In the genomic region with DNA sequence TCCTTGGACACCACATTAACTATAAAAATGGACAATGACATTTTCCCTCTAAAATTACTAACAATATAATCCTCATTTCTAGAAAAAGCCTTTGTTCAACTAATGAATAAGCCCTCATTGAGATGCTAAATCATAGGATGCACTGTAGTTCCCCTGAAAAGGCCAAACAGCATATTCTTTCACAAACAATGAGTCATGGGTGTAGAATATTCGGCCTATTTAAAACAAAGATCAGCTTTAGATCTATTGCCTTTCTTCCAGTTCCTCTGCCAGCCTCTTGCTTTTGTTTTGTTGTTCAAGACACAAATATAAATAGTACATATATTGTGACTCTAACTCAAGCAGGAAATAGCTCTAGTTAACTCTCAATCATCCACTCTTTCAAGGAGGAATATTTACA, we compare ENCODE assay signal across 13 cellular contexts.
DNase-seq lines count a peak whose midpoint lies in the region; ATAC-seq, FAIRE-seq and TF ChIP-seq lines count a peak whose summit lies in the region.
"Had no signal": no experiment of that assay in that cellular context is flagged by ENCODE, and none has a peak within 500 bp of the region (broad histone marks: within the 10 kb centered on the region; RNA-seq: fewer than 3 reads in every experiment).

No MANE protein-coding gene starts in this region.

- H3K9me3 ChIP-seq in HAP-1 (no peaks in the 10 kb centered on the region), astrocyte (ENCODE audit: insufficient read depth, low read depth, low read length) (no peaks in the 10 kb centered on the region)
- H3K9me3 ChIP-seq: esophagus squamous epithelium, left lung had no signal

- no peak overlapping the region for H3K4me3 Mint-ChIP-seq in astrocyte (ENCODE audit: unreplicated experiment)
- H3K4me3 Mint-ChIP-seq: stimulated activated effector memory CD8-positive, alpha-beta T cell treated with anti-CD3 and anti-CD28 coated beads, Interleukin-12 subunit alpha, Interleukin-12 subunit beta, amount 100 ng/mL, for 72 hours had no signal

- H3K4me1 Mint-ChIP-seq in astrocyte (ENCODE audit: low read depth, unreplicated experiment), result peaks cover 13% of the 10 kb centered on the region

- H3K27ac Mint-ChIP-seq in astrocyte (ENCODE audit: unreplicated experiment), result no peak overlapping the region
- H3K27ac Mint-ChIP-seq: stimulated activated effector memory CD8-positive, alpha-beta T cell treated with anti-CD3 and anti-CD28 coated beads, Interleukin-12 subunit alpha, Interleukin-12 subunit beta, amount 100 ng/mL, for 72 hours had no signal

- intact Hi-C loops in lower leg skin (cut with DNase I; ENCODE audit: low total_unique reads), result no loop called here

- peak; percentile 31 to 94 for DNase-seq in HAP-1 (ENCODE audit: low spot score in 2 of 2)
- peak; percentile 3 for DNase-seq in astrocyte (ENCODE audit: low read depth)
- peak; percentile 22 to 52 for DNase-seq in foreskin fibroblast
- peak in 1 of 49 donors; percentile 44 for DNase-seq in substantia nigra (lab: John Stamatoyannopoulos, UW)
- DNase-seq in RCC 7860 (ENCODE audit: low spot score), result no peak
- DNase-seq in lower leg skin (ENCODE audit: low spot score in 2 of 2), result no peak
- DNase-seq: aorta, Calu3, esophagus squamous epithelium, left lung, NCI-H446 treated with DMSO at 0.1 percent for 48 hours had no signal

- no peak overlapping the region for H3K4me3 ChIP-seq in HAP-1
- H3K4me3 ChIP-seq in astrocyte (ENCODE audit: insufficient read depth, low read depth, low read length), result no peak overlapping the region
- H3K4me3 ChIP-seq in foreskin fibroblast (ENCODE audit: low read depth in 1 of 2, low read length in 2 of 2), result no peak overlapping the region
- no peak overlapping the region for H3K4me3 ChIP-seq in lower leg skin (ENCODE audit: low read depth, poor library complexity, severe bottlenecking)
- H3K4me3 ChIP-seq: esophagus squamous epithelium, left lung had no signal

- H3K36me3 ChIP-seq in HAP-1 (replicated peaks), result no peaks in the 10 kb centered on the region
- no peaks in the 10 kb centered on the region for H3K36me3 ChIP-seq in astrocyte (ENCODE audit: insufficient read depth, low read length)

- H2AFZ ChIP-seq in astrocyte (ENCODE audit: low read depth, low read length), result no peak overlapping the region

- H3K79me2 ChIP-seq in astrocyte (ENCODE audit: insufficient read depth, low read length), result peaks cover 7% of the 10 kb centered on the region

- no peak overlapping the region for H3K9ac ChIP-seq in astrocyte (ENCODE audit: low read length)

- no peak for FAIRE-seq in astrocyte (lab: Jason Lieb, UNC)
- no peak for FAIRE-seq in RCC 7860 (lab: Jason Lieb, UNC)

- H3K36me3 Mint-ChIP-seq in astrocyte (ENCODE audit: low read depth, unreplicated experiment), result no peaks in the 10 kb centered on the region

- H3K27me3 ChIP-seq in HAP-1 (ENCODE audit: low read depth) (no peaks in the 10 kb centered on the region), astrocyte (ENCODE audit: insufficient read depth, low read length) (no peaks in the 10 kb centered on the region)
- H3K27me3 ChIP-seq: esophagus squamous epithelium, left lung had no signal

- no peak for TF ChIP-seq POLR2A in lower leg skin (IDR thresholded peaks at IDR 0.05)

- H3K4me2 ChIP-seq in astrocyte (ENCODE audit: low read length), result no peak overlapping the region

- H3K27me3 Mint-ChIP-seq in astrocyte (ENCODE audit: low read depth, unreplicated experiment), result no peaks in the 10 kb centered on the region

- H3K4me1 ChIP-seq in HAP-1, result peaks cover 33% of the 10 kb centered on the region
- H3K4me1 ChIP-seq in astrocyte (ENCODE audit: insufficient read depth, low read length), result peaks cover 6% of the 10 kb centered on the region

- in situ Hi-C loops in HAP-1 (cut with MboI; ENCODE audit: low sequenced_read_pairs), result no loop called here

- no peaks in the 10 kb centered on the region for H3K9me3 Mint-ChIP-seq in astrocyte (ENCODE audit: unreplicated experiment)
- H3K9me3 Mint-ChIP-seq: stimulated activated effector memory CD8-positive, alpha-beta T cell treated with anti-CD3 and anti-CD28 coated beads, Interleukin-12 subunit alpha, Interleukin-12 subunit beta, amount 100 ng/mL, for 72 hours had no signal

- H3K27ac ChIP-seq in astrocyte (ENCODE audit: low read depth, low read length) (no peak overlapping the region), substantia nigra (ENCODE audit: low read depth, low read length, poor library complexity, severe bottlenecking) (peak overlapping the region; percentile 87)

- TF ChIP-seq CTCF in astrocyte (IDR thresholded peaks at IDR 0.05; ENCODE audit: insufficient read depth, low read depth, low read length) (no peak), foreskin fibroblast (IDR thresholded peaks at IDR 0.05; ENCODE audit: low read depth, low read length) (no peak), lower leg skin (IDR thresholded peaks at IDR 0.05) (no peak)

- peaks cover 7% of the 10 kb centered on the region for H4K20me1 ChIP-seq in astrocyte (ENCODE audit: insufficient read depth, low read length)

- WGBS in lower leg skin, 2 donors, result 49 to 51% methylated on average over 1 of the region's 1 CpG

- ATAC-seq in activated CD4-positive, CD25-positive, alpha-beta regulatory T cell treated with anti-CD3 and anti-CD28 coated beads, Interleukin-2, amount 50 U/mL, for 24 hours, result no peak
- ATAC-seq: left lung; stimulated activated effector memory CD8-positive, alpha-beta T cell treated with anti-CD3 and anti-CD28 coated beads, Interleukin-12 subunit alpha, Interleukin-12 subunit beta, amount 100 ng/mL, for 72 hours had no signal

Comparison
In these comparisons a context has a peak if more than half of its experiments do, and no peak if none do; other contexts are left out.
1. DNase-seq: peak in HAP-1 (2 of 2), astrocyte (single experiment) and foreskin fibroblast (2 of 2); none in RCC 7860 (single experiment) and lower leg skin (0 of 2).